1 cellular context compared by ENCODE assay signal in the genomic region with DNA sequence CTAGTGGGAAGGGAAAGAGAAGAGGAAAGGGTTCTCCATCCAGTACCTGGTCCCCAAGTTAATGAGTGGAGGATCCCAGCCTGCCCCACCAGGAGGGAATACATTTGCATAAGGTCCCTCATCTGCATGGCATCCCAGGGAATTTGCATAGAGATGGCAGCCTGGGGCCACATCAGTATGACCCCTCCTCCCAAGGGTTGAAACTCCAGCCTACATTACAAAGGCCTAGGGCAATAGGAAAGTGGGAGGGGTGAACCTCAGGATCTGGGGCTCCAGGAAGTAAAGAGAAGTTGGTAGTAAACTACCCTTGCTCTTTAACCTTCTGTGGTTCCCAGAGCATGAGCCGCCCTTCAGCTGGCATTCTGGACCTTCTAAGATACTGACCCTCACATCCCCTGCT.
TF ChIP-seq lines count a peak whose summit lies in the region.

No MANE protein-coding gene starts in this region.

TF ChIP-seq in HepG2, 621 proteins besides CTCF, POLR2A, EP300 and RAD21:
- TF ChIP-seq, protein P1, sequence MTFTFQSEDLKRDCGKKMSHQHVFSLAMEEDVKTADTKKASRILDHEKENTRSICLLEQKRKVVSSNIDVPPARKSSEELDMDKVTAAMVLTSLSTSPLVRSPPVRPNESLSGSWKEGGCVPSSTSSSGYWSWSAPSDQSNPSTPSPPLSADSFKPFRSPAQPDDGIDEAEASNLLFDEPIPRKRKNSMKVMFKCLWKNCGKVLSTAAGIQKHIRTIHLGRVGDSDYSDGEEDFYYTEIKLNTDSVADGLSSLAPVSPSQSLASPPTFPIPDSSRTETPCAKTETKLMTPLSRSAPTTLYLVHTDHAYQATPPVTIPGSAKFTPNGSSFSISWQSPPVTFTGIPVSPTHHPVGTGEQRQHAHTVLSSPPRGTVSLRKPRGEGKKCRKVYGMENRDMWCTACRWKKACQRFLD (CRISPR knock-in tag; IDR thresholded peaks at IDR 0.05; ENCODE audit: borderline replicate concordance): no peak
- TF ChIP-seq ZNF780A (CRISPR knock-in tag; IDR thresholded peaks at IDR 0.05): no peak
- no peak for TF ChIP-seq POGZ (CRISPR knock-in tag; IDR thresholded peaks at IDR 0.05)
- no peak for TF ChIP-seq RFX5 (IDR thresholded peaks at IDR 0.05; ENCODE audit: low read depth, low read length)
- no peak for TF ChIP-seq GFI1 (CRISPR knock-in tag; IDR thresholded peaks at IDR 0.05; ENCODE audit: borderline replicate concordance)
- TF ChIP-seq ZNF567 (CRISPR knock-in tag; IDR thresholded peaks at IDR 0.05; ENCODE audit: borderline replicate concordance): no peak
- no peak for TF ChIP-seq ZNF75D (CRISPR knock-in tag; IDR thresholded peaks at IDR 0.05; ENCODE audit: borderline replicate concordance)
- TF ChIP-seq KDM2A (CRISPR knock-in tag; IDR thresholded peaks at IDR 0.05; ENCODE audit: borderline replicate concordance, low read depth): no peak
- no peak for TF ChIP-seq CHCHD3 (CRISPR knock-in tag; IDR thresholded peaks at IDR 0.05)
- TF ChIP-seq, protein P2, sequence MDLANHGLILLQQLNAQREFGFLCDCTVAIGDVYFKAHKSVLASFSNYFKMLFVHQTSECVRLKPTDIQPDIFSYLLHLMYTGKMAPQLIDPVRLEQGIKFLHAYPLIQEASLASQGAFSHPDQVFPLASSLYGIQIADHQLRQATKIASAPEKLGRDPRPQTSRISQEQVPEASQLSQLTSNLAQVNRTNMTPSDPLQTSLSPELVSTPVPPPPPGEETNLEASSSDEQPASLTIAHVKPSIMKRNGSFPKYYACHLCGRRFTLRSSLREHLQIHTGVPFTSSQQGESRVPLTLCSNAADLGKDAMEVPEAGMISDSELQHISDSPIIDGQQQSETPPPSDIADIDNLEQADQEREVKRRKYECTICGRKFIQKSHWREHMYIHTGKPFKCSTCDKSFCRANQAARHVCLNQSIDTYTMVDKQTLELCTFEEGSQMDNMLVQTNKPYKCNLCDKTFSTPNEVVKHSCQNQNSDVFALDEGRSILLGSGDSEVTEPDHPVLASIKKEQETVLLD (CRISPR knock-in tag; IDR thresholded peaks at IDR 0.05; ENCODE audit: low read depth): no peak
- TF ChIP-seq ZNF274 (CRISPR knock-in tag; IDR thresholded peaks at IDR 0.05): no peak
- no peak for TF ChIP-seq YY1 (IDR thresholded peaks at IDR 0.05; ENCODE audit: insufficient read depth, insufficient replicate concordance, low read depth, low read length)
- TF ChIP-seq TMF1 (CRISPR knock-in tag; IDR thresholded peaks at IDR 0.05; ENCODE audit: low read depth): no peak
- no peak for TF ChIP-seq GZF1 (CRISPR knock-in tag; IDR thresholded peaks at IDR 0.05)
- TF ChIP-seq ZNF333 (CRISPR knock-in tag; IDR thresholded peaks at IDR 0.05; ENCODE audit: borderline replicate concordance): no peak
- TF ChIP-seq FOXP1 (IDR thresholded peaks at IDR 0.05): no peak
- no peak for TF ChIP-seq FOXP1 (CRISPR knock-in tag; IDR thresholded peaks at IDR 0.05)
- no peak for TF ChIP-seq ZNF432 (CRISPR knock-in tag; IDR thresholded peaks at IDR 0.05; ENCODE audit: borderline replicate concordance)
